8 cellular contexts compared by ENCODE assay signal in genomic region chr1:183139281-183139942, GRCh38. TPM values are rescaled to one million over a fixed set of nuclear protein-coding genes. Genes with fewer than 3 reads are reported as not detected.
A peak's percentile ranks its signal among the peaks of the same experiment; 100 is the strongest.
DNase-seq lines count a peak whose midpoint lies in the region; ATAC-seq, FAIRE-seq and TF ChIP-seq lines count a peak whose summit lies in the region.

No MANE protein-coding gene starts in this region.

- peaks cover 31% of the 10 kb centered on the region for H3K4me1 ChIP-seq in PC-3 (ENCODE audit: insufficient read depth, low read length)
- peaks cover 0 to 15% (median 4%) of the 10 kb centered on the region in 3 donors for H3K4me1 ChIP-seq in pancreas

- H2AFZ ChIP-seq in PC-3 (ENCODE audit: low read length), result no peak overlapping the region

- H3K27ac ChIP-seq in PC-3 (ENCODE audit: low read length) (peak overlapping the region; percentile 96), pancreas (peak overlapping the region in 2 of 4 donors; percentile 0 to 55)

- no peaks in the 10 kb centered on the region for H3K79me2 ChIP-seq in PC-3 (ENCODE audit: low read length)

- no peaks in the 10 kb centered on the region for H3K9me3 ChIP-seq in PC-3 (ENCODE audit: low read length)
- no peaks in the 10 kb centered on the region for H3K9me3 ChIP-seq in pancreas

- H3K4me3 ChIP-seq in PC-3 (ENCODE audit: low read length) (peak overlapping the region; percentile 26; the same call in 1 of the 2 replicates), epithelial cell of proximal tubule (ENCODE audit: low read depth, low read length) (no peak overlapping the region), pancreas (no peak overlapping the region)

- BruUV-seq in PC-3 (replicated peaks; lab: Mats Ljungman, UMichigan), result TSS peak; percentile 85

- POLR2A ChIA-PET in PC-3 (lab: Charles Lee; ENCODE audit: unreplicated experiment), result interaction anchor here (0.6 kb wide), 1 partner anchor 67 kb away, joined by 4 read pairs; no protein-coding TSS in a partner anchor

- H3K9me2 ChIP-seq in PC-3 (replicated peaks; ENCODE audit: low read length), result no peaks in the 10 kb centered on the region

- CTCF ChIA-PET in PC-3 (lab: Charles Lee), result no interaction called here

- H3K4me2 ChIP-seq in PC-3 (ENCODE audit: low read length), result peak overlapping the region; percentile 57

- no peaks in the 10 kb centered on the region for H4K20me1 ChIP-seq in PC-3 (ENCODE audit: low read length)

- no peak for TF ChIP-seq CTCF in PC-3 (conservative IDR thresholded peaks at IDR 0.05; ENCODE audit: low read depth, low read length)
- no peak for TF ChIP-seq CTCF in epithelial cell of proximal tubule (conservative IDR thresholded peaks at IDR 0.05; ENCODE audit: low read depth, low read length)
- no peak for TF ChIP-seq CTCF in pancreas (IDR thresholded peaks at IDR 0.05)
- TF ChIP-seq CTCF in D721Med (IDR thresholded peaks at IDR 0.05; ENCODE audit: insufficient read depth, missing control alignments), result no peak

- H3K27me3 ChIP-seq in PC-3 (ENCODE audit: low read length), result no peaks in the 10 kb centered on the region
- H3K27me3 ChIP-seq in pancreas, result no peaks in the 10 kb centered on the region

- intact Hi-C loops in PC-3 (cut with micrococcal nuclease) (loop anchor here (1.0 to 10.0 kb wide), 5 partner anchors 24 to 175 kb away; partner anchors contain the start of gene LAMC2), pancreas (cut with DNase I) (no loop called here)

- ATAC-seq in PC-3, result peak; percentile 87
- peak in 3 of 4 donors; percentile 62 to 77 (median 75) for ATAC-seq in pancreas

- peaks cover 40% of the 10 kb centered on the region for H3K36me3 ChIP-seq in PC-3 (ENCODE audit: low read depth, low read length)
- H3K36me3 ChIP-seq in pancreas, result peaks cover 0 to 44% (median 9%) of the 10 kb centered on the region in 3 donors

- DNase-seq in EL (peak; percentile 48), PC-3 (peak; percentile 85), epithelial cell of proximal tubule (ENCODE audit: low read depth) (peak; percentile 49), pancreas (no peak), D721Med (ENCODE audit: insufficient read length, low spot score) (no peak), cerebellum (ENCODE audit: low spot score) (no peak), DMS114 treated with DMSO at 0.1 percent for 48 hours (lab: John Stamatoyannopoulos, UW; ENCODE audit: unreplicated experiment) (no peak), NCI-H1930 (lab: John Stamatoyannopoulos, UW) (no peak)

- FAIRE-seq in pancreas (lab: Jason Lieb, UNC) (no peak), D721Med (lab: Jason Lieb, UNC) (no peak)

- peak overlapping the region; percentile 75 for H3K9ac ChIP-seq in PC-3 (ENCODE audit: low read length)

- whole genome bisulfite sequencing in pancreas, 2 donors, result 66 to 76% methylated on average over 4 of the region's 4 CpGs

- H3F3A ChIP-seq in PC-3 (ENCODE audit: low read length, unreplicated experiment), result peaks cover 5% of the 10 kb centered on the region

RNA-seq across cellular contexts. Expression of gene LAMC2, which starts 46.7 kb away (rescaled TPM):
- total RNA-seq in PC-3 (2014; rRNA removed), result 105 and 127 TPM in 2 replicates
- total RNA-seq in epithelial cell of proximal tubule, result 255 and 382 TPM in 2 replicates
- total RNA-seq in pancreas, result 10 to 100 TPM in 2 of 6 donors, 1 to 10 TPM in 4; 1.3 to 31.2 (median 2.2) TPM
- 1 to 10 TPM; 1.8 to 2.7 TPM for polyA plus RNA-seq in pancreas
- 2.4 TPM for total RNA-seq in cerebellum

Comparison
In these comparisons a context has a peak if more than half of its experiments do, and no peak if none do; other contexts are left out.
1. DNase-seq: peak in EL (single experiment), PC-3 (single experiment) and epithelial cell of proximal tubule (single experiment); none in pancreas (0 of 6), D721Med (single experiment), cerebellum (single experiment), DMS114 treated with DMSO at 0.1 percent for 48 hours (single experiment) and NCI-H1930 (0 of 2).